1 cellular context compared by ENCODE assay signal in genomic region chr11:102177974-102178631, GRCh38.
TF ChIP-seq lines count a peak whose summit lies in the region.

No MANE protein-coding gene starts in this region.

TF ChIP-seq in HepG2, 621 proteins besides CTCF, POLR2A, EP300 and RAD21 (continued from another document):
- TF ChIP-seq BRF2 (CRISPR knock-in tag; IDR thresholded peaks at IDR 0.05) (no peak), ATM (IDR thresholded peaks at IDR 0.05; ENCODE audit: borderline replicate concordance) (no peak), TARDBP (CRISPR knock-in tag; IDR thresholded peaks at IDR 0.05) (peak; percentile 35; the same call in 1 of the 2 replicates), MAX (IDR thresholded peaks at IDR 0.05) (no peak), NCOA5 (CRISPR knock-in tag; IDR thresholded peaks at IDR 0.05) (no peak), ZNF350 (CRISPR knock-in tag; IDR thresholded peaks at IDR 0.05; ENCODE audit: borderline replicate concordance, low read depth) (no peak), DR1 (CRISPR knock-in tag; IDR thresholded peaks at IDR 0.05) (no peak), ZFP36 (IDR thresholded peaks at IDR 0.05; ENCODE audit: borderline replicate concordance, low read depth, low read length, partially characterized antibody) (no peak), E2F2 (CRISPR knock-in tag; IDR thresholded peaks at IDR 0.05; ENCODE audit: borderline replicate concordance) (no peak), ZNF552 (CRISPR knock-in tag; IDR thresholded peaks at IDR 0.05; ENCODE audit: borderline replicate concordance) (no peak), ARID5B (CRISPR knock-in tag; IDR thresholded peaks at IDR 0.05) (peak; percentile 87), ZNF460 (CRISPR knock-in tag; IDR thresholded peaks at IDR 0.05; ENCODE audit: borderline replicate concordance) (no peak), SAP130 (CRISPR knock-in tag; IDR thresholded peaks at IDR 0.05; ENCODE audit: low read depth) (peak; percentile 72), FOXA3 (CRISPR knock-in tag; IDR thresholded peaks at IDR 0.05) (peak; percentile 38; the same call in 1 of the 2 replicates), ZNF777 (CRISPR knock-in tag; IDR thresholded peaks at IDR 0.05) (no peak), HDAC1 (CRISPR knock-in tag; IDR thresholded peaks at IDR 0.05) (no peak), ZNF432 (CRISPR knock-in tag; IDR thresholded peaks at IDR 0.05; ENCODE audit: borderline replicate concordance) (no peak), HNRNPL (IDR thresholded peaks at IDR 0.05; ENCODE audit: low read depth, low read length) (no peak)
